ENCODE assay signal across 39 cellular contexts in the genomic region with DNA sequence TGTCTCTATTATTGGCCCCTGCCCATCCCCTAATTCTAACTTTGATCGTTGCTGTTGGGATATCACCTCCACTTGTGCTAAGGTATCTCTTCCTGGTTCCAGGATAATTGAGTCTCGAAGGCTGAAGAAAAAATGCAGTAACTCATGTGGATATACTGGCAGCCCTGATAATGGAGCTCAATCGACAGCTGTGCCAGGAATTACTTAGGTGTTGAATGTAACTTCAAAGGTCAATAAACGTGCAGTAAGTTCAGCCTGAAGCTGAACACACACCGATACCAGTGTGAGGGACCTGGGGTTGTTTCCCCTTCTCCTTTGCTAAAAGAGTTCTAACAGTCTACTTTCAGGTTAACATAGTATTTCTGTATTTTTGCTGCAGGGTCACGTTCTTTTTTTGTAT. TPM values are rescaled to one million over a fixed set of nuclear protein-coding genes. Genes with fewer than 3 reads are reported as not detected.
"Had no signal": no experiment of that assay in that cellular context is flagged by ENCODE, and none has a peak within 500 bp of the region (broad histone marks: within the 10 kb centered on the region; RNA-seq: fewer than 3 reads in every experiment).

No MANE protein-coding gene starts in this region.

- H3K4me3 ChIP-seq: adrenal gland, ascending aorta, body of pancreas, breast epithelium, cardiac muscle cell had no signal

- H3K4me1 ChIP-seq: adrenal gland, ascending aorta, breast epithelium had no signal

- H3K27ac ChIP-seq: adrenal gland, ascending aorta, body of pancreas, brain microvascular endothelial cell, breast epithelium, cardiac muscle cell had no signal

- H3K27me3 ChIP-seq: adrenal gland, ascending aorta, body of pancreas, brain microvascular endothelial cell, breast epithelium, cardiac muscle cell had no signal

- H3K9me3 ChIP-seq: adrenal gland, ascending aorta, body of pancreas, breast epithelium had no signal

- H3K36me3 ChIP-seq: adrenal gland, ascending aorta, brain microvascular endothelial cell, breast epithelium, cardiac muscle cell had no signal

- FAIRE-seq: astrocyte, bronchial epithelial cell had no signal

- DNase-seq: activated effector memory CD4-positive, alpha-beta T cell treated with anti-CD3 and anti-CD28 coated beads, Interleukin-2, amount 50 U/mL, for 16 hours; activated effector memory CD4-positive, alpha-beta T cell treated with Interleukin-2 at 50 U/mL for 16 hours; activated gamma-delta T cell; activated gamma-delta T cell treated with Interleukin-2 at 50 U/mL for 16 hours; activated naive CD4-positive, alpha-beta T cell; activated naive CD4-positive, alpha-beta T cell treated with anti-CD3 and anti-CD28 coated beads for 36 hours; activated naive CD4-positive, alpha-beta T cell treated with anti-CD3 and anti-CD28 coated beads, Interleukin-2, amount 10 ng/mL, durations not matched to agents 7 days and 5 days; activated naive CD4-positive, alpha-beta T cell treated with anti-CD3 and anti-CD28 coated beads, Interleukin-2, amount 50 U/mL, for 16 hours; activated naive CD4-positive, alpha-beta T cell treated with Interleukin-2 at 50 U/mL for 16 hours; activated naive CD8-positive, alpha-beta T cell treated with anti-CD3 and anti-CD28 coated beads for 36 hours; activated naive CD8-positive, alpha-beta T cell treated with anti-CD3 and anti-CD28 coated beads, Interleukin-2, amount 10 ng/mL, durations not matched to agents 7 days and 5 days; activated naive CD8-positive, alpha-beta T cell treated with anti-CD3 and anti-CD28 coated beads, Interleukin-2, amount 50 U/mL, for 24 hours; activated T-cell treated with anti-CD3 and anti-CD28 coated beads, Interleukin-2, amount 50 U/mL, for 1 hour; activated T-cell treated with anti-CD3 and anti-CD28 coated beads, Interleukin-2, amount 50 U/mL, for 24 hours; activated T-cell treated with anti-CD3 and anti-CD28 coated beads, Interleukin-2, amount 50 U/mL, for 4 hours; activated T-cell treated with anti-CD3 and anti-CD28 coated beads, Interleukin-2, amount 50 U/mL, for 48 hours; activated T-cell treated with anti-CD3 and anti-CD28 coated beads, Interleukin-2, amount 50 U/mL, for 72 hours; adrenal gland; amniotic stem cell; amygdala; anterior cingulate cortex; aorta; body of pancreas; brain microvascular endothelial cell; caudate nucleus; central memory CD4-positive, alpha-beta T cell; cerebellar nuclear complex had no signal

- ATAC-seq: activated naive CD4-positive, alpha-beta T cell treated with anti-CD3 and anti-CD28 coated beads, Interleukin-2, amount 50 U/mL, for 72 hours; activated naive CD8-positive, alpha-beta T cell treated with anti-CD3 and anti-CD28 coated beads, Interleukin-2, amount 50 U/mL, for 24 hours; activated T-cell treated with anti-CD3 and anti-CD28 coated beads, Interleukin-2, amount 50 U/mL, for 4 hours; activated T-cell treated with anti-CD3 and anti-CD28 coated beads, Interleukin-2, amount 50 U/mL, for 72 hours; activated T-helper 17 cell treated with anti-CD3 and anti-CD28 coated beads, Interleukin-2, amount 50 U/mL, for 72 hours; body of pancreas had no signal

RNA-seq across cellular contexts. Expression of a gene that starts 11.9 kb away (rescaled TPM):
- total RNA-seq: activated naive CD4-positive, alpha-beta T cell treated with anti-CD3 and anti-CD28 coated beads for 36 hours; activated naive CD4-positive, alpha-beta T cell treated with anti-CD3 and anti-CD28 coated beads, Interleukin-2, amount 50 U/mL, for 72 hours; activated naive CD8-positive, alpha-beta T cell treated with anti-CD3 and anti-CD28 coated beads for 36 hours; activated naive CD8-positive, alpha-beta T cell treated with anti-CD3 and anti-CD28 coated beads, Interleukin-2, amount 10 ng/mL, durations not matched to agents 7 days and 5 days; activated T-cell treated with anti-CD3 and anti-CD28 coated beads, Interleukin-2, amount 50 U/mL, for 72 hours; activated T-helper 1 cell treated with anti-CD3 and anti-CD28 coated beads, Interleukin-12 subunit alpha, Interleukin-12 subunit beta, Interleukin-2, Interleukin-4 antibody, amounts not matched to agents 30 ng/mL and 10 ng/mL and 1 ng/mL, durations not matched to agents 14 hours and 24 hours and 36 hours; activated T-helper 17 cell treated with anti-CD3 and anti-CD28 coated beads, Interleukin-2, amount 50 U/mL, for 72 hours; activated T-helper 2 cell treated with anti-CD3 and anti-CD28 coated beads, Interferon-gamma antibody, Interleukin-2, Interleukin-4, amounts not matched to agents 10 μg/mL and 5 μg/mL and 100 μg/mL, durations not matched to agents 14 hours and 24 hours and 36 hours; ascending aorta; astrocyte; breast epithelium; bronchial epithelial cell; cardiac muscle cell; cardiac septum; cerebellum; chondrocyte had no signal
- polyA plus RNA-seq: cardiac muscle cell had no signal
